10 cellular contexts compared by ENCODE assay signal in genomic region chr11:286976-287820, GRCh38. TPM values are rescaled to one million over a fixed set of nuclear protein-coding genes. Genes with fewer than 3 reads are reported as not detected.
DNase-seq lines count a peak whose midpoint lies in the region; TF ChIP-seq lines count a peak whose summit lies in the region.
"Not testable (repeated sequence)": the region's sequence is repeated elsewhere in the genome, so short reads cannot be mapped to it uniquely, and the experiment has no call there.
"Had no signal": no experiment of that assay in that cellular context is flagged by ENCODE, and none has a peak within 500 bp of the region (broad histone marks: within the 10 kb centered on the region; RNA-seq: fewer than 3 reads in every experiment).

No MANE protein-coding gene starts in this region.

- H3K27ac ChIP-seq in skin epidermis, result peak overlapping the region in 5 of 21 experiments; percentile 73 to 87 (median 84)

- peak overlapping the region; percentile 100 for H3K4me3 Mint-ChIP-seq in activated naive CD4-positive, alpha-beta T cell treated with anti-CD3 and anti-CD28 coated beads, Interleukin-2, amount 10 ng/mL, durations not matched to agents 7 days and 5 days
- H3K4me3 Mint-ChIP-seq in mesothelial cell of epicardium (peak overlapping the region; percentile 75), type B pancreatic cell (peak overlapping the region; percentile 78)

- H3K9me3 Mint-ChIP-seq in activated naive CD4-positive, alpha-beta T cell treated with anti-CD3 and anti-CD28 coated beads, Interleukin-2, amount 10 ng/mL, durations not matched to agents 7 days and 5 days; mesothelial cell of epicardium; type B pancreatic cell: not testable (repeated sequence)

- not testable (repeated sequence) for DNase-seq in NT2/D1 (ENCODE audit: low read depth, low spot score); mesothelial cell of epicardium (ENCODE audit: low spot score in 2 of 2, unreplicated experiment in 2 of 2)
- peak; percentile 65 to 77 for DNase-seq in activated CD4-positive, alpha-beta T cell treated with anti-CD3 and anti-CD28 coated beads, Interleukin-2, amount 50 U/mL, for 4 hours
- DNase-seq in activated naive CD4-positive, alpha-beta T cell treated with anti-CD3 and anti-CD28 coated beads, Interleukin-2, amount 10 ng/mL, durations not matched to agents 7 days and 5 days, result peak; percentile 91
- DNase-seq in epidermal melanocyte (ENCODE audit: insufficient read length, low spot score) (peak; percentile 15), type B pancreatic cell (ENCODE audit: extremely low spot score, unreplicated experiment) (peak; percentile 55)

- H3K36me3 ChIP-seq in NT2/D1 (ENCODE audit: insufficient read depth, insufficient read length, low read length), result peaks cover 19% of the 10 kb centered on the region

- H3K4me1 Mint-ChIP-seq in activated naive CD4-positive, alpha-beta T cell treated with anti-CD3 and anti-CD28 coated beads, Interleukin-2, amount 10 ng/mL, durations not matched to agents 7 days and 5 days, result peaks cover 65% of the 10 kb centered on the region
- H3K4me1 Mint-ChIP-seq in mesothelial cell of epicardium, result peaks cover 29% of the 10 kb centered on the region
- H3K4me1 Mint-ChIP-seq in type B pancreatic cell (ENCODE audit: unreplicated experiment), result not testable (repeated sequence)

- peaks cover 47% of the 10 kb centered on the region for H3K36me3 Mint-ChIP-seq in activated naive CD4-positive, alpha-beta T cell treated with anti-CD3 and anti-CD28 coated beads, Interleukin-2, amount 10 ng/mL, durations not matched to agents 7 days and 5 days
- not testable (repeated sequence) for H3K36me3 Mint-ChIP-seq in mesothelial cell of epicardium, type B pancreatic cell

- CTCF ChIA-PET in activated naive CD4-positive, alpha-beta T cell treated with anti-CD3 and anti-CD28 coated beads, Interleukin-2, amount 10 ng/mL, durations not matched to agents 7 days and 5 days (lab: Charles Lee), result interaction anchor here (0.7 to 3.9 kb wide), 7 partner anchors 18 to 1565 kb away, joined by 3 to 23 read pairs (median 3); no protein-coding TSS in a partner anchor

- not testable (repeated sequence) for H3K9me3 ChIP-seq in NT2/D1 (ENCODE audit: insufficient read depth, low read length)

- peak overlapping the region; percentile 90 for H3K9ac ChIP-seq in NT2/D1 (ENCODE audit: insufficient read length, low read depth)

- H3K4me3 ChIP-seq in GM08714 (ENCODE audit: low read length), result peak overlapping the region; percentile 65; the same call in 1 of the 2 replicates
- H3K4me3 ChIP-seq in NT2/D1 (ENCODE audit: insufficient read length, low read depth), result not testable (repeated sequence)
- peak overlapping the region in 6 of 7 experiments; percentile 3 to 64 (median 53) for H3K4me3 ChIP-seq in skin epidermis

- peak overlapping the region; percentile 98 for H3K27ac Mint-ChIP-seq in activated naive CD4-positive, alpha-beta T cell treated with anti-CD3 and anti-CD28 coated beads, Interleukin-2, amount 10 ng/mL, durations not matched to agents 7 days and 5 days
- not testable (repeated sequence) for H3K27ac Mint-ChIP-seq in mesothelial cell of epicardium
- peak overlapping the region; percentile 53 for H3K27ac Mint-ChIP-seq in type B pancreatic cell

- H3K27me3 ChIP-seq in NT2/D1 (ENCODE audit: insufficient read depth, insufficient read length), result peaks cover 17% of the 10 kb centered on the region

- TF ChIP-seq CTCF in mesothelial cell of epicardium (IDR thresholded peaks at IDR 0.05; ENCODE audit: unreplicated experiment); type B pancreatic cell (conservative IDR thresholded peaks at IDR 0.05): not testable (repeated sequence)

- H3K27me3 Mint-ChIP-seq in activated naive CD4-positive, alpha-beta T cell treated with anti-CD3 and anti-CD28 coated beads, Interleukin-2, amount 10 ng/mL, durations not matched to agents 7 days and 5 days, result peaks cover 46% of the 10 kb centered on the region
- not testable (repeated sequence) for H3K27me3 Mint-ChIP-seq in mesothelial cell of epicardium (ENCODE audit: low read depth)
- H3K27me3 Mint-ChIP-seq in type B pancreatic cell, result peaks cover 27% of the 10 kb centered on the region

- H3K4me1 ChIP-seq in NT2/D1 (ENCODE audit: insufficient read depth, insufficient read length), result peaks cover 28% of the 10 kb centered on the region

RNA-seq across cellular contexts. Expression of gene PGGHG, which starts 1.7 kb away (rescaled TPM):
- 101 to 109 TPM (median 103 TPM) in 3 replicates for total RNA-seq in mesothelial cell of epicardium
- 12.6 and 32.5 TPM in 2 replicates for total RNA-seq in type B pancreatic cell (ENCODE audit: low replicate concordance)

RNA-seq across cellular contexts. Expression of gene NLRP6, which starts 9.0 kb away (rescaled TPM):
- total RNA-seq in mesothelial cell of epicardium (not detected in 3 replicates), type B pancreatic cell (ENCODE audit: low replicate concordance) (0.19 TPM in 1 of 2 replicates, not detected in the other)
- total RNA-seq: dermis microvascular lymphatic vessel endothelial cell had no signal

RNA-seq across cellular contexts. Expression of gene IFITM5, which starts 12.1 kb away (rescaled TPM):
- total RNA-seq in mesothelial cell of epicardium (not detected in 3 replicates), type B pancreatic cell (ENCODE audit: low replicate concordance) (not detected in 2 replicates)
- total RNA-seq: dermis microvascular lymphatic vessel endothelial cell, subcutaneous adipose tissue had no signal

RNA-seq across cellular contexts. Expression of gene IFITM2, which starts 20.4 kb away (rescaled TPM):
- total RNA-seq in mesothelial cell of epicardium, result 208 to 224 TPM (median 210 TPM) in 3 replicates
- total RNA-seq in type B pancreatic cell (ENCODE audit: low replicate concordance), result 109 and 238 TPM in 2 replicates

RNA-seq across cellular contexts. Expression of gene IFITM1, which starts 26.6 kb away (rescaled TPM):
- total RNA-seq in mesothelial cell of epicardium, result 120 to 128 TPM (median 122 TPM) in 3 replicates
- 34.1 and 192 TPM in 2 replicates for total RNA-seq in type B pancreatic cell (ENCODE audit: low replicate concordance)
